Comparison of ENCODE assay signal across 24 cellular contexts in genomic region chr6:167882244-167882643, GRCh38. TPM values are rescaled to one million over a fixed set of nuclear protein-coding genes. Genes with fewer than 3 reads are reported as not detected.
DNase-seq lines count a peak whose midpoint lies in the region; ATAC-seq, FAIRE-seq and TF ChIP-seq lines count a peak whose summit lies in the region.
"Had no signal": no experiment of that assay in that cellular context is flagged by ENCODE, and none has a peak within 500 bp of the region (broad histone marks: within the 10 kb centered on the region; RNA-seq: fewer than 3 reads in every experiment).

No MANE protein-coding gene starts in this region.

- no peak overlapping the region for H3K56ac ChIP-seq in mesendoderm (ENCODE audit: low read length)

- CTCF ChIA-PET in HepG2 (lab: Yijun Ruan, JAX; ENCODE audit: low intra/inter-chr PET ratio, low total read pairs), result no interaction called here
- CTCF ChIA-PET in Calu3 (lab: Charles Lee), result no interaction called here
- CTCF ChIA-PET in K562 (lab: Yijun Ruan, JAX; ENCODE audit: low intra/inter-chr PET ratio), result no interaction called here

- H3K27ac Mint-ChIP-seq in Calu3 (ENCODE audit: unreplicated experiment), result peak overlapping the region; percentile 20
- H3K27ac Mint-ChIP-seq: B cell; CD4-positive, alpha-beta T cell; CD8-positive, alpha-beta T cell had no signal

- no peak overlapping the region for H3K23ac ChIP-seq in mesendoderm (ENCODE audit: low read length)

- H4K8ac ChIP-seq in mesendoderm (ENCODE audit: low read depth, low read length), result no peak overlapping the region

- no peak overlapping the region for H3K27ac ChIP-seq in HepG2 (ENCODE audit: extremely low read length, insufficient read depth, low read length)
- no peak overlapping the region for H3K27ac ChIP-seq in right lobe of liver
- H3K27ac ChIP-seq in K562 (ENCODE audit: extremely low read depth, low read depth, low read length), result no peak overlapping the region
- no peak overlapping the region for H3K27ac ChIP-seq in mesendoderm (ENCODE audit: low read depth, low read length)
- H3K27ac ChIP-seq: 22Rv1, A549, C4-2B had no signal

- H3K79me2 ChIP-seq in HepG2 (ENCODE audit: insufficient read depth, low read length) (no peaks in the 10 kb centered on the region), K562 (ENCODE audit: control insufficient read depth, insufficient read depth, low read length) (no peaks in the 10 kb centered on the region), mesendoderm (ENCODE audit: control insufficient read depth, insufficient read depth, low read length) (no peaks in the 10 kb centered on the region)

- peaks cover 32% of the 10 kb centered on the region for H3K36me3 Mint-ChIP-seq in Calu3 (ENCODE audit: insufficient read depth, unreplicated experiment)
- H3K36me3 Mint-ChIP-seq: CD8-positive, alpha-beta T cell had no signal

- H3K9me3 ChIP-seq in HepG2 (ENCODE audit: low read length), result no peaks in the 10 kb centered on the region
- H3K9me3 ChIP-seq in right lobe of liver, result no peaks in the 10 kb centered on the region
- H3K9me3 ChIP-seq in K562 (replicated peaks; ENCODE audit: control insufficient read depth, insufficient read depth, low read depth, low read length), result no peaks in the 10 kb centered on the region
- H3K9me3 ChIP-seq: A549, Caco-2 had no signal

- no peak overlapping the region for H3K4me3 Mint-ChIP-seq in Calu3 (ENCODE audit: low read depth, unreplicated experiment)
- H3K4me3 Mint-ChIP-seq: B cell; CD4-positive, alpha-beta T cell; CD8-positive, alpha-beta T cell had no signal

- TF ChIP-seq RAD21 in HepG2 (CRISPR knock-in tag; IDR thresholded peaks at IDR 0.05), result no peak
- no peak for TF ChIP-seq RAD21 in K562 (CRISPR knock-in tag; conservative IDR thresholded peaks at IDR 0.05 in 1 of 2, IDR thresholded peaks at IDR 0.05 in 1 of 2)

- intact Hi-C loops in HepG2 (cut with micrococcal nuclease; ENCODE audit: unreplicated experiment), result no loop called here
- intact Hi-C loops in right lobe of liver (cut with DNase I), result no loop called here
- intact Hi-C loops in Calu3 (cut with micrococcal nuclease; ENCODE audit: unreplicated experiment), result no loop called here
- intact Hi-C loops in K562 (cut with micrococcal nuclease), result no loop called here

- H2BK15ac ChIP-seq in mesendoderm (replicated peaks; ENCODE audit: low read depth), result no peak overlapping the region

- no peaks in the 10 kb centered on the region for H3K79me1 ChIP-seq in mesendoderm (ENCODE audit: low read length)

- TF ChIP-seq CTCF in HepG2 (CRISPR knock-in tag; IDR thresholded peaks at IDR 0.05) (no peak), right lobe of liver (IDR thresholded peaks at IDR 0.05) (no peak), Calu3 (IDR thresholded peaks at IDR 0.05; ENCODE audit: unreplicated experiment) (no peak), K562 (IDR thresholded peaks at IDR 0.05 in 2 of 3, conservative IDR thresholded peaks at IDR 0.05 in 1 of 3; ENCODE audit: insufficient read depth in 2 of 3, low read depth in 1 of 3, low read length in 3 of 3) (no peak)

- H3K4me1 ChIP-seq in HepG2 (ENCODE audit: insufficient read depth, low read length) (peaks cover 31% of the 10 kb centered on the region), right lobe of liver (peaks cover 0 to 10% (median 3%) of the 10 kb centered on the region in 4 donors), K562 (replicated peaks in 1 of 2; ENCODE audit: control insufficient read depth in 2 of 2, insufficient read depth in 2 of 2, low read length in 2 of 2) (no peaks in the 10 kb centered on the region), mesendoderm (ENCODE audit: control insufficient read depth, low read depth, low read length) (peaks cover 4% of the 10 kb centered on the region)
- H3K4me1 ChIP-seq: A549, Caco-2 had no signal

- no peak overlapping the region for H3K18ac ChIP-seq in mesendoderm (ENCODE audit: low read length)

- H4K5ac ChIP-seq in mesendoderm (ENCODE audit: low read length), result no peak overlapping the region

- peak overlapping the region; percentile 37 for H3K4ac ChIP-seq in mesendoderm (ENCODE audit: low read depth, low read length)

- no peaks in the 10 kb centered on the region for H3K27me3 Mint-ChIP-seq in Calu3 (ENCODE audit: unreplicated experiment)
- H3K27me3 Mint-ChIP-seq: B cell had no signal

- ATAC-seq in HepG2 (no peak), right lobe of liver (no peak), K562 (no peak), GM19035 (IDR thresholded peaks at IDR 0.05; ENCODE audit: unreplicated experiment) (no peak), HG02610 (IDR thresholded peaks at IDR 0.05; ENCODE audit: unreplicated experiment) (no peak)
- ATAC-seq: A549; CD8-positive, alpha-beta T cell had no signal

- WGBS in HepG2 (ENCODE audit: low lambda C conversion rate), result 97% methylated on average over 6 of the region's 6 CpGs
- WGBS in right lobe of liver (ENCODE audit: insufficient coverage, low coverage, low lambda C conversion rate, missing lambda C conversion rate), result 92% methylated on average over 6 of the region's 6 CpGs
- 96% methylated on average over 6 of the region's 6 CpGs for WGBS in K562 (ENCODE audit: insufficient coverage, low coverage, missing lambda C conversion rate)
- WGBS in mesendoderm (ENCODE audit: extremely low coverage, insufficient coverage, low lambda C conversion rate), result no CpG with 5 or more reads among the region's 6 CpGs

- H4K20me1 ChIP-seq in HepG2 (ENCODE audit: insufficient read depth, low read length), result no peaks in the 10 kb centered on the region
- H4K20me1 ChIP-seq in K562 (replicated peaks; ENCODE audit: control insufficient read depth, insufficient read depth, low read length), result no peaks in the 10 kb centered on the region

- H3K9me1 ChIP-seq in K562 (ENCODE audit: control insufficient read depth, insufficient read depth, low read length), result no peaks in the 10 kb centered on the region

- H3K27me3 ChIP-seq in HepG2 (ENCODE audit: control insufficient read depth in 1 of 2, insufficient read depth in 2 of 2, low read length in 2 of 2), result no peaks in the 10 kb centered on the region
- H3K27me3 ChIP-seq in right lobe of liver, result no peaks in the 10 kb centered on the region
- H3K27me3 ChIP-seq in K562 (ENCODE audit: control insufficient read depth in 2 of 2, insufficient read depth in 2 of 2, low read length in 2 of 2), result no peaks in the 10 kb centered on the region
- no peaks in the 10 kb centered on the region for H3K27me3 ChIP-seq in mesendoderm (ENCODE audit: insufficient read depth, low read length, poor library complexity)

- H2AFZ ChIP-seq in HepG2 (ENCODE audit: low read length) (no peak overlapping the region), K562 (ENCODE audit: low read depth, low read length) (no peak overlapping the region)

- in situ Hi-C loops in HepG2 (cut with HindIII; ENCODE audit: extremely low pct_ligation_motif_present, low pct_unique_long_range_greater_than_20kb) (no loop called here), K562 (cut with MboI) (no loop called here)

- no peak overlapping the region for H2AK5ac ChIP-seq in mesendoderm (ENCODE audit: low read length)

- H3K4me2 ChIP-seq in HepG2 (ENCODE audit: low read depth, low read length), result no peak overlapping the region
- H3K4me2 ChIP-seq in K562 (ENCODE audit: insufficient read depth, low read length), result no peak overlapping the region
- H3K4me2 ChIP-seq in mesendoderm (ENCODE audit: low read length), result no peak overlapping the region
- H3K4me2 ChIP-seq: A549 had no signal

- DNase-seq in HepG2 (ENCODE audit: low spot score), result no peak
- no peak for DNase-seq in right lobe of liver
- no peak for DNase-seq in Calu3
- DNase-seq in K562 (ENCODE audit: extremely low read depth in 1 of 4, low spot score in 3 of 4), result no peak
- no peak for DNase-seq in mesendoderm
- no peak for DNase-seq in NOMO-1 treated with DMSO at 0.1 percent for 48 hours (lab: John Stamatoyannopoulos, UW; ENCODE audit: unreplicated experiment)
- DNase-seq: AML-193; Caco-2; CD4-positive, alpha-beta T cell; CD8-positive, alpha-beta T cell; DMS 273 treated with DMSO at 0.1 percent for 48 hours; DMS153; DMS53; DMS79; DND-41; EL; GDM1 had no signal

- H2BK5ac ChIP-seq in mesendoderm (ENCODE audit: low read length), result no peak overlapping the region

- POLR2A ChIA-PET in HepG2 (lab: Yijun Ruan, JAX), result no interaction called here
- POLR2A ChIA-PET in K562 (lab: Yijun Ruan, JAX), result interaction anchor here (1.0 kb wide), 1 partner anchor 26 kb away, joined by 3 read pairs; no protein-coding TSS in a partner anchor

- H2BK120ac ChIP-seq in mesendoderm (ENCODE audit: low read depth, low read length), result no peak overlapping the region

- H3K9me3 Mint-ChIP-seq in Calu3 (ENCODE audit: low read depth, unreplicated experiment), result no peaks in the 10 kb centered on the region
- H3K9me3 Mint-ChIP-seq: CD4-positive, alpha-beta T cell; CD8-positive, alpha-beta T cell had no signal

- H3K36me3 ChIP-seq in HepG2 (replicated peaks in 1 of 2; ENCODE audit: control insufficient read depth in 1 of 2, insufficient read depth in 2 of 2, low read length in 2 of 2) (peaks cover 24 to 77% of the 10 kb centered on the region in 2 experiments), right lobe of liver (peaks cover 0 to 21% (median 1%) of the 10 kb centered on the region in 4 donors), K562 (ENCODE audit: control insufficient read depth, insufficient read depth, low read length) (peaks cover 71% of the 10 kb centered on the region), mesendoderm (ENCODE audit: control insufficient read depth, insufficient read depth, low read length) (peaks cover 1% of the 10 kb centered on the region)

- peaks cover 13% of the 10 kb centered on the region for H3K4me1 Mint-ChIP-seq in Calu3 (ENCODE audit: low read depth, unreplicated experiment)
- H3K4me1 Mint-ChIP-seq: B cell had no signal

- H3K9ac ChIP-seq in HepG2 (ENCODE audit: insufficient read depth, low read depth, low read length), result no peak overlapping the region
- no peak overlapping the region for H3K9ac ChIP-seq in K562 (ENCODE audit: insufficient read depth in 1 of 2, low read depth in 2 of 2, low read length in 2 of 2)
- H3K9ac ChIP-seq in mesendoderm (ENCODE audit: low read length), result no peak overlapping the region

- H3K4me3 ChIP-seq in HepG2 (replicated peaks in 1 of 3; ENCODE audit: insufficient read depth in 1 of 3, low read depth in 2 of 3, low read length in 3 of 3) (no peak overlapping the region), right lobe of liver (no peak overlapping the region), K562 (no peak overlapping the region), mesendoderm (ENCODE audit: low read length) (no peak overlapping the region)
- H3K4me3 ChIP-seq: A549 had no signal

- BruUV-seq in HepG2 (replicated peaks; lab: Mats Ljungman, UMichigan) (no TSS peak), Calu3 (replicated peaks; lab: Mats Ljungman, UMichigan) (TSS peak; percentile 16), K562 (replicated peaks; lab: Mats Ljungman, UMichigan) (no TSS peak)

- no peak for TF ChIP-seq POLR2A in HepG2 (IDR thresholded peaks at IDR 0.05; ENCODE audit: insufficient read depth in 1 of 2, low read depth in 2 of 2, low read length in 2 of 2)
- TF ChIP-seq POLR2A in right lobe of liver (IDR thresholded peaks at IDR 0.05), result no peak
- TF ChIP-seq POLR2A in K562 (conservative IDR thresholded peaks at IDR 0.05), result no peak

- FAIRE-seq in HepG2 (lab: Jason Lieb, UNC), result no peak
- FAIRE-seq in K562 (lab: Jason Lieb, UNC), result no peak
- FAIRE-seq: A549, GM12891 had no signal

- TF ChIP-seq EP300 in HepG2 (IDR thresholded peaks at IDR 0.05; ENCODE audit: low read depth in 2 of 2, low read length in 2 of 2), result no peak
- no peak for TF ChIP-seq EP300 in HepG2 (CRISPR knock-in tag; IDR thresholded peaks at IDR 0.05; ENCODE audit: borderline replicate concordance)
- no peak for TF ChIP-seq EP300 in K562 (IDR thresholded peaks at IDR 0.05; ENCODE audit: low read length)

RNA-seq across cellular contexts. Expression of gene AFDN, which starts 55.5 kb away (rescaled TPM):
- total RNA-seq in HepG2 (2016; rRNA removed; fragmentation: Illumina TruSeq; extraction: Trizol) (97.8 and 136 TPM in 2 replicates), right lobe of liver (100 to 1,000 TPM in 1 of 6 experiments, 10 to 100 TPM in 5; 77.0 to 106 (median 85.5) TPM), Calu3 (2022) (226 and 237 TPM in 2 replicates), K562 (2014; rRNA removed) (91.9 and 117 TPM in 2 replicates), K562 (2014; rRNA removed; fragmentation: Illumina TruSeq; extraction: Trizol) (114 and 135 TPM in 2 replicates), K562 (2015; rRNA removed; fragmentation: Illumina TruSeq; extraction: Trizol) (111 and 112 TPM in 2 replicates), K562 (2021) (106 and 129 TPM in 2 replicates)
- 82.1 and 86.5 TPM in 2 replicates for total RNA-seq in HepG2 (2016; cell fraction: cytosol; rRNA removed; fragmentation: Illumina TruSeq; extraction: Trizol; ENCODE audit: low read depth)
- 90.9 and 138 TPM in 2 replicates for total RNA-seq in HepG2 (2016; cell fraction: insoluble cytoplasmic fraction; rRNA removed; fragmentation: Illumina TruSeq; extraction: Trizol)
- total RNA-seq in HepG2 (2016; cell fraction: membrane; rRNA removed; fragmentation: Illumina TruSeq; extraction: Trizol), result 67.9 and 80.5 TPM in 2 replicates
- total RNA-seq in HepG2 (2016; cell fraction: nucleus; rRNA removed; fragmentation: Illumina TruSeq; extraction: Trizol), result 248 and 270 TPM in 2 replicates
- polyA plus RNA-seq in HepG2 (2011; rRNA removed) (151 and 156 TPM in 2 replicates), K562 (2011; rRNA removed) (95.7 and 96.7 TPM in 2 replicates), K562 (2014; fragmentation: Illumina TruSeq; extraction: Trizol) (95.0 and 105 TPM in 2 replicates), K562 (2014; fragmentation: Nextera tagmentation; extraction: Ambion mirVana) (1 to 10 TPM; 7.2 to 9.7 TPM), K562 (2014; rRNA removed) (78.9 and 96.4 TPM in 2 replicates)
- polyA plus RNA-seq in HepG2 (2011; cell fraction: cytosol; rRNA removed), result 52.5 and 65.6 TPM in 2 replicates
- polyA plus RNA-seq in HepG2 (2011; cell fraction: nucleus; rRNA removed), result 488 and 509 TPM in 2 replicates
- polyA plus RNA-seq in HepG2 (2012), result 141 and 152 TPM in 2 replicates
- polyA plus RNA-seq in HepG2 (2016; cell fraction: cytosol; fragmentation: Illumina TruSeq; extraction: Trizol; ENCODE audit: low read depth), result 1.8 and 2.1 TPM in 2 replicates
- 62.7 and 70.2 TPM in 2 replicates for polyA plus RNA-seq in HepG2 (2016; cell fraction: insoluble cytoplasmic fraction; fragmentation: Illumina TruSeq; extraction: Trizol; ENCODE audit: low read depth)
- 7.1 and 7.2 TPM in 2 replicates for polyA plus RNA-seq in HepG2 (2016; cell fraction: membrane; fragmentation: Illumina TruSeq; extraction: Trizol; ENCODE audit: low read depth)
- 361 and 384 TPM in 2 replicates for polyA plus RNA-seq in HepG2 (2016; cell fraction: nucleus; fragmentation: Illumina TruSeq; extraction: Trizol; ENCODE audit: insufficient read depth, low read depth)
- 24.6 and 223 TPM in 2 replicates for polyA minus RNA-seq in HepG2 (2011; rRNA and poly(A)+ RNA removed; ENCODE audit: low replicate concordance)
- polyA minus RNA-seq in HepG2 (2011; cell fraction: cytosol; rRNA and poly(A)+ RNA removed), result 115 and 134 TPM in 2 replicates
- polyA minus RNA-seq in HepG2 (2011; cell fraction: nucleus; rRNA and poly(A)+ RNA removed), result 847 and 897 TPM in 2 replicates
- 294 and 779 TPM in 2 replicates for total RNA-seq in K562 (2011; cell fraction: chromatin; rRNA removed; ENCODE audit: low replicate concordance)
- 128 and 193 TPM in 2 replicates for total RNA-seq in K562 (2011; cell fraction: nucleolus; rRNA removed)
- 330 and 387 TPM in 2 replicates for total RNA-seq in K562 (2011; cell fraction: nucleoplasm; rRNA removed)
- polyA plus RNA-seq in K562 (2011; cell fraction: cytosol; rRNA removed), result 29.3 and 38.3 TPM in 2 replicates
- 374 and 388 TPM in 2 replicates for polyA plus RNA-seq in K562 (2011; cell fraction: nucleus; rRNA removed)
- polyA plus RNA-seq in K562 (2012), result 62.0 and 64.2 TPM in 2 replicates
- 183 and 194 TPM in 2 replicates for polyA minus RNA-seq in K562 (2011; rRNA and poly(A)+ RNA removed)
- 78.4 and 100 TPM in 2 replicates for polyA minus RNA-seq in K562 (2011; cell fraction: cytosol; rRNA and poly(A)+ RNA removed)
- 234 and 345 TPM in 2 replicates for polyA minus RNA-seq in K562 (2011; cell fraction: nucleus; rRNA and poly(A)+ RNA removed)
- polyA plus RNA-seq in mesendoderm (2013, experiment 1 of 2), result 115 TPM
- polyA plus RNA-seq in mesendoderm (2013, experiment 2 of 2), result 113 TPM

Comparison
In these comparisons a context has a peak if more than half of its experiments do, and no peak if none do; other contexts are left out.
1. Of the 241 proteins assayed by ChIP-seq in both HepG2 and K562: peak only in HepG2: none; only in K562: none; in both: CEBPB; in neither: 239; mixed calls (peak in some experiments, not most) for 1.